Comparison of ENCODE assay signal across 12 cellular contexts in genomic region chr11:74024630-74025029, GRCh38. TPM values are rescaled to one million over a fixed set of nuclear protein-coding genes. Genes with fewer than 3 reads are reported as not detected.
DNase-seq lines count a peak whose midpoint lies in the region; ATAC-seq and TF ChIP-seq lines count a peak whose summit lies in the region.
"Had no signal": no experiment of that assay in that cellular context is flagged by ENCODE, and none has a peak within 500 bp of the region (broad histone marks: within the 10 kb centered on the region; RNA-seq: fewer than 3 reads in every experiment).

No MANE protein-coding gene starts in this region.

- peak overlapping the region in 7 of 11 experiments; percentile 9 to 97 (median 42); a peak in 11 of 22 replicates for H3K27ac ChIP-seq in BLaER1 treated with 17β-estradiol and CSF1 and Interleukin-3, amounts not matched to agents 10 nM and 100 nM
- H3K27ac ChIP-seq in osteoblast (ENCODE audit: low read depth, low read length): peak overlapping the region; percentile 51
- H3K27ac ChIP-seq: ovary had no signal

- in situ Hi-C loops in GM13977 (cut with MboI; ENCODE audit: low pct_unique_long_range_greater_than_20kb, low sequenced_read_pairs, unreplicated experiment): no loop called here

- no peak for TF ChIP-seq CTCF in cardiac fibroblast (IDR thresholded peaks at IDR 0.05; ENCODE audit: low read depth, low read length)
- no peak for TF ChIP-seq CTCF in osteoblast (IDR thresholded peaks at IDR 0.05; ENCODE audit: extremely low read depth, low read depth, low read length)
- no peak for TF ChIP-seq CTCF in GM13977 (IDR thresholded peaks at IDR 0.05; ENCODE audit: extremely low read depth, insufficient read depth, missing control alignments)

- H3K9ac ChIP-seq in BLaER1 treated with 17β-estradiol and CSF1 and Interleukin-3, amounts not matched to agents 10 nM and 100 nM: peak overlapping the region in 3 of 11 experiments; percentile 40 to 84 (median 41); a peak in 4 of 22 replicates

- H3K36me3 ChIP-seq in BLaER1 treated with 17β-estradiol and CSF1 and Interleukin-3, amounts not matched to agents 10 nM and 100 nM: peaks cover 4 to 69% (median 40%) of the 10 kb centered on the region in 11 experiments; a peak in 18 of 22 replicates
- H3K36me3 ChIP-seq in osteoblast (ENCODE audit: insufficient read depth, low read length): no peaks in the 10 kb centered on the region
- H3K36me3 ChIP-seq: ovary had no signal

- H3K79me2 ChIP-seq in osteoblast (ENCODE audit: insufficient read depth, low read length): no peaks in the 10 kb centered on the region

- H4K20me1 ChIP-seq in BLaER1 treated with 17β-estradiol and CSF1 and Interleukin-3, amounts not matched to agents 10 nM and 100 nM: no peaks in the 10 kb centered on the region
- no peaks in the 10 kb centered on the region for H4K20me1 ChIP-seq in osteoblast (ENCODE audit: insufficient read depth, low read length)

- peak; percentile 62 for DNase-seq in LHCN-M2 (ENCODE audit: low read depth)
- peak; percentile 93 to 94 for DNase-seq in cardiac fibroblast (ENCODE audit: low read depth in 2 of 2)
- DNase-seq in osteoblast (ENCODE audit: insufficient read length, low spot score, missing footprints): no peak
- DNase-seq in inferior parietal cortex (ENCODE audit: extremely low spot score): no peak
- no peak for DNase-seq in GM13977 (ENCODE audit: low spot score)
- DNase-seq: activated B cell treated with CpG ODN at 0.5 μM for 24 hours, NCI-H1694 had no signal

- peak overlapping the region in 9 of 11 experiments; percentile 21 to 96 (median 67); a peak in 16 of 22 replicates for H3K4me2 ChIP-seq in BLaER1 treated with 17β-estradiol and CSF1 and Interleukin-3, amounts not matched to agents 10 nM and 100 nM
- H3K4me2 ChIP-seq in osteoblast (ENCODE audit: insufficient read depth, low read length): no peak overlapping the region

- no peaks in the 10 kb centered on the region for H3K27me3 ChIP-seq in BLaER1 treated with 17β-estradiol and CSF1 and Interleukin-3, amounts not matched to agents 10 nM and 100 nM
- no peaks in the 10 kb centered on the region for H3K27me3 ChIP-seq in osteoblast (ENCODE audit: insufficient read depth, low read length)
- H3K27me3 ChIP-seq: ovary had no signal

- no peak overlapping the region for H3K4me3 ChIP-seq in BLaER1 treated with 17β-estradiol and CSF1 and Interleukin-3, amounts not matched to agents 10 nM and 100 nM
- no peak overlapping the region for H3K4me3 ChIP-seq in cardiac fibroblast (replicated peaks in 1 of 2; ENCODE audit: low read depth in 2 of 2, low read length in 2 of 2)
- H3K4me3 ChIP-seq in osteoblast (ENCODE audit: insufficient read depth, low read length): no peak overlapping the region
- H3K4me3 ChIP-seq: GM12878, ovary had no signal

- no peaks in the 10 kb centered on the region for H3K9me3 ChIP-seq in BLaER1 treated with 17β-estradiol and CSF1 and Interleukin-3, amounts not matched to agents 10 nM and 100 nM (replicated peaks in 1 of 11)
- no peaks in the 10 kb centered on the region for H3K9me3 ChIP-seq in osteoblast (ENCODE audit: low read depth, low read length)
- H3K9me3 ChIP-seq: ovary had no signal

- no peak overlapping the region for H2AFZ ChIP-seq in osteoblast (ENCODE audit: low read length)

- H3K4me1 ChIP-seq in BLaER1 treated with 17β-estradiol and CSF1 and Interleukin-3, amounts not matched to agents 10 nM and 100 nM: peaks cover 23 to 90% (median 62%) of the 10 kb centered on the region in 10 experiments
- H3K4me1 ChIP-seq in osteoblast (ENCODE audit: insufficient read depth, low read length): peaks cover 34% of the 10 kb centered on the region

- ATAC-seq in HG02623 (IDR thresholded peaks at IDR 0.05; ENCODE audit: unreplicated experiment) (no peak), GM21576 (IDR thresholded peaks at IDR 0.05; ENCODE audit: unreplicated experiment) (no peak)
- ATAC-seq: GM12878 had no signal

RNA-seq across cellular contexts. Expression of gene UCP3, which starts 15.7 kb away (rescaled TPM):
- total RNA-seq in LHCN-M2 (2014; rRNA removed) (0.71 and 1.1 TPM in 2 replicates), osteoblast (under 0.01 and 0.59 TPM in 2 replicates)
- polyA plus RNA-seq in LHCN-M2 (2012): 0.64 TPM

RNA-seq across cellular contexts. Expression of gene UCP2, which starts 42.0 kb away (rescaled TPM):
- 4.3 and 8.0 TPM in 2 replicates for total RNA-seq in LHCN-M2 (2014; rRNA removed)
- 27.4 TPM for polyA plus RNA-seq in LHCN-M2 (2012)
- under 0.01 and 0.59 TPM in 2 replicates for total RNA-seq in osteoblast

Comparison
In these comparisons a context has a peak if more than half of its experiments do, and no peak if none do; other contexts are left out.
1. DNase-seq: peak in LHCN-M2 (single experiment) and cardiac fibroblast (2 of 2); none in osteoblast (single experiment), inferior parietal cortex (single experiment) and GM13977 (single experiment).